20 cellular contexts compared by ENCODE assay signal in genomic region chr3:197866035-197866434, GRCh38.
DNase-seq lines count a peak whose midpoint lies in the region; ATAC-seq, FAIRE-seq and TF ChIP-seq lines count a peak whose summit lies in the region.
"Had no signal": no experiment of that assay in that cellular context is flagged by ENCODE, and none has a peak within 500 bp of the region (broad histone marks: within the 10 kb centered on the region; RNA-seq: fewer than 3 reads in every experiment).

No MANE protein-coding gene starts in this region.

- BruUV-seq in K562 (replicated peaks; lab: Mats Ljungman, UMichigan) = no TSS peak

- H3K9me3 Mint-ChIP-seq in GM23338 = no peaks in the 10 kb centered on the region
- H3K9me3 Mint-ChIP-seq: CD8-positive, alpha-beta T cell had no signal

- H3K4me2 ChIP-seq in GM23338 (peak overlapping the region; percentile 6; the same call in 1 of the 2 replicates), K562 (ENCODE audit: insufficient read depth, low read length) (no peak overlapping the region), mesenchymal stem cell (ENCODE audit: low read length, poor library complexity, severe bottlenecking) (no peak overlapping the region)
- H3K4me2 ChIP-seq: BLaER1 had no signal

- H2AFZ ChIP-seq in GM23338 (no peak overlapping the region), K562 (ENCODE audit: low read depth, low read length) (no peak overlapping the region), mesenchymal stem cell (ENCODE audit: low read depth, low read length) (no peak overlapping the region)

- CTCF ChIA-PET in K562 (lab: Yijun Ruan, JAX; ENCODE audit: low intra/inter-chr PET ratio) = no interaction called here

- no peak overlapping the region for H4K8ac ChIP-seq in mesenchymal stem cell (ENCODE audit: low read length)

- FAIRE-seq in K562 (lab: Jason Lieb, UNC) = peak; percentile 58
- FAIRE-seq: A204.1, G401.6, GM12892, H1 had no signal

- no peak overlapping the region for H2BK12ac ChIP-seq in mesenchymal stem cell (ENCODE audit: low read length in 2 of 2)

- no peak overlapping the region for H3K4me3 ChIP-seq in GM23338
- H3K4me3 ChIP-seq in HUES6 (ENCODE audit: low read depth, low read length) = no peak overlapping the region
- H3K4me3 ChIP-seq in K562 = no peak overlapping the region
- H3K4me3 ChIP-seq in mesenchymal stem cell (ENCODE audit: insufficient read depth in 1 of 2, low read depth in 1 of 2, low read length in 2 of 2) = no peak overlapping the region
- no peak overlapping the region for H3K4me3 ChIP-seq in prostate gland
- H3K4me3 ChIP-seq: BLaER1 had no signal

- no peaks in the 10 kb centered on the region for H3K9me1 ChIP-seq in K562 (ENCODE audit: control insufficient read depth, insufficient read depth, low read length)

- intact Hi-C loops in K562 (cut with micrococcal nuclease) (no loop called here), prostate gland (cut with DNase I) (no loop called here)

- peaks cover 12% of the 10 kb centered on the region for H3K79me1 ChIP-seq in mesenchymal stem cell (replicated peaks; ENCODE audit: low read length, poor library complexity, severe bottlenecking)

- H3K9me3 ChIP-seq in HUES6 (ENCODE audit: control insufficient read depth, insufficient read depth, low read depth, low read length) = no peaks in the 10 kb centered on the region
- no peaks in the 10 kb centered on the region for H3K9me3 ChIP-seq in K562 (replicated peaks; ENCODE audit: control insufficient read depth, insufficient read depth, low read depth, low read length)
- H3K9me3 ChIP-seq in mesenchymal stem cell (ENCODE audit: control insufficient read depth, low read length) = no peaks in the 10 kb centered on the region
- H3K9me3 ChIP-seq in prostate gland = no peaks in the 10 kb centered on the region
- H3K9me3 ChIP-seq: BLaER1 had no signal

- no peak overlapping the region for H3K18ac ChIP-seq in mesenchymal stem cell (ENCODE audit: low read depth in 1 of 2, low read length in 2 of 2)

- no peak overlapping the region for H3K4me3 Mint-ChIP-seq in GM23338
- H3K4me3 Mint-ChIP-seq: B cell; CD4-positive, CD25-positive, alpha-beta regulatory T cell; CD8-positive, alpha-beta T cell had no signal

- POLR2A ChIA-PET in K562 (lab: Yijun Ruan, JAX) = interaction anchor here (0.8 kb wide), 1 partner anchor 139 kb away, joined by 4 read pairs; no protein-coding TSS in a partner anchor

- in situ Hi-C loops in K562 (cut with MboI) = no loop called here

- no peak overlapping the region for H4K91ac ChIP-seq in mesenchymal stem cell (ENCODE audit: low read length)

- peaks cover 15% of the 10 kb centered on the region for H3K4me1 Mint-ChIP-seq in GM23338
- H3K4me1 Mint-ChIP-seq: B cell had no signal

- no peak for TF ChIP-seq RAD21 in K562 (CRISPR knock-in tag; conservative IDR thresholded peaks at IDR 0.05 in 1 of 2, IDR thresholded peaks at IDR 0.05 in 1 of 2)

- peaks cover 6% of the 10 kb centered on the region; the same call in 1 of the 2 replicates for H3F3A ChIP-seq in GM23338 (replicated peaks; ENCODE audit: low read depth)

- no peak for TF ChIP-seq CTCF in GM23338 (conservative IDR thresholded peaks at IDR 0.05; ENCODE audit: low read depth in 2 of 2)
- no peak for TF ChIP-seq CTCF in K562 (IDR thresholded peaks at IDR 0.05 in 2 of 3, conservative IDR thresholded peaks at IDR 0.05 in 1 of 3; ENCODE audit: insufficient read depth in 2 of 3, low read depth in 1 of 3, low read length in 3 of 3)
- TF ChIP-seq CTCF in prostate gland (IDR thresholded peaks at IDR 0.05) = no peak

- WGBS in K562 (ENCODE audit: insufficient coverage, low coverage, missing lambda C conversion rate) = 95% methylated on average over 6 of the region's 6 CpGs
- 97% methylated on average over 6 of the region's 6 CpGs for WGBS in mesenchymal stem cell
- WGBS in prostate gland = 93% methylated on average over 6 of the region's 6 CpGs

- H3K4me1 ChIP-seq in GM23338 (ENCODE audit: insufficient read depth) = peaks cover 17% of the 10 kb centered on the region
- peaks cover 6% of the 10 kb centered on the region; the same call in 1 of the 2 replicates for H3K4me1 ChIP-seq in HUES6 (ENCODE audit: control insufficient read depth, insufficient read depth, low read length)
- H3K4me1 ChIP-seq in K562 (replicated peaks in 1 of 2; ENCODE audit: control insufficient read depth in 2 of 2, insufficient read depth in 2 of 2, low read length in 2 of 2) = no peaks in the 10 kb centered on the region
- H3K4me1 ChIP-seq in mesenchymal stem cell (ENCODE audit: control insufficient read depth, insufficient read depth, low read depth, low read length) = no peaks in the 10 kb centered on the region
- no peaks in the 10 kb centered on the region for H3K4me1 ChIP-seq in prostate gland (replicated peaks)
- H3K4me1 ChIP-seq: BLaER1 had no signal

- H2BK5ac ChIP-seq in mesenchymal stem cell (ENCODE audit: low read depth, low read length, poor library complexity, severe bottlenecking) = no peak overlapping the region

- no peak for TF ChIP-seq POLR2A in K562 (conservative IDR thresholded peaks at IDR 0.05)
- no peak for TF ChIP-seq POLR2A in prostate gland (IDR thresholded peaks at IDR 0.05)

- TF ChIP-seq EP300 in K562 (IDR thresholded peaks at IDR 0.05; ENCODE audit: low read length) = no peak

- H2BK120ac ChIP-seq in mesenchymal stem cell (ENCODE audit: low read depth, low read length) = no peak overlapping the region

- DNase-seq in GM23338 (ENCODE audit: low spot score) = peak; percentile 41
- no peak for DNase-seq in K562 (ENCODE audit: extremely low read depth in 1 of 4, low spot score in 3 of 4)
- no peak for DNase-seq in mesenchymal stem cell
- DNase-seq in HuH-7 (ENCODE audit: low spot score) = no peak
- no peak for DNase-seq in prostate gland (ENCODE audit: low spot score)
- DNase-seq in medulla oblongata (ENCODE audit: extremely low spot score) = no peak
- DNase-seq: CD4-positive, CD25-positive, alpha-beta regulatory T cell; CD8-positive, alpha-beta T cell; DND-41; H7 had no signal

- H4K20me1 ChIP-seq in GM23338 (replicated peaks; ENCODE audit: insufficient read depth) (no peaks in the 10 kb centered on the region), K562 (replicated peaks; ENCODE audit: control insufficient read depth, insufficient read depth, low read length) (no peaks in the 10 kb centered on the region)
- H4K20me1 ChIP-seq: BLaER1 had no signal

- H3K27ac ChIP-seq in GM23338 (ENCODE audit: low read depth) = peak overlapping the region; percentile 63
- peak overlapping the region; percentile 53; the same call in 1 of the 2 replicates for H3K27ac ChIP-seq in HUES6 (ENCODE audit: low read depth, low read length)
- no peak overlapping the region for H3K27ac ChIP-seq in K562 (ENCODE audit: extremely low read depth, low read depth, low read length)
- H3K27ac ChIP-seq in mesenchymal stem cell (ENCODE audit: low read length, poor library complexity, severe bottlenecking) = no peak overlapping the region
- no peak overlapping the region for H3K27ac ChIP-seq in prostate gland
- H3K27ac ChIP-seq: 22Rv1, BLaER1, C4-2B had no signal

- no peak overlapping the region for H3K4ac ChIP-seq in mesenchymal stem cell (ENCODE audit: low read depth in 1 of 2, low read length in 2 of 2)

- H3K14ac ChIP-seq in mesenchymal stem cell (ENCODE audit: low read length in 2 of 2) = no peak overlapping the region

- H3K36me3 Mint-ChIP-seq in GM23338 (ENCODE audit: low read depth) = peaks cover 35% of the 10 kb centered on the region

- no peak overlapping the region for H2AK5ac ChIP-seq in mesenchymal stem cell (ENCODE audit: low read length, severe bottlenecking)

- no peaks in the 10 kb centered on the region for H3K9me2 ChIP-seq in GM23338 (ENCODE audit: insufficient read depth)

- ATAC-seq in GM23338 = peak; percentile 52; the same call in 2 of the 3 replicates
- ATAC-seq in K562 = no peak
- ATAC-seq: CD8-positive, alpha-beta T cell; HCT116 had no signal

- H3K23ac ChIP-seq in mesenchymal stem cell (ENCODE audit: low read length in 2 of 2) = no peak overlapping the region

- H3K79me2 ChIP-seq in GM23338 (replicated peaks; ENCODE audit: insufficient read depth) (no peaks in the 10 kb centered on the region), K562 (ENCODE audit: control insufficient read depth, insufficient read depth, low read length) (no peaks in the 10 kb centered on the region)

- H3K36me3 ChIP-seq in GM23338 (ENCODE audit: insufficient read depth) (peaks cover 3% of the 10 kb centered on the region; the same call in 1 of the 2 replicates), HUES6 (ENCODE audit: control insufficient read depth, insufficient read depth, low read length) (peaks cover 41% of the 10 kb centered on the region), K562 (ENCODE audit: control insufficient read depth, insufficient read depth, low read length) (peaks cover 20% of the 10 kb centered on the region; the same call in 2 of the 3 replicates), mesenchymal stem cell (ENCODE audit: control insufficient read depth in 1 of 2, insufficient read depth in 2 of 2, low read depth in 1 of 2, low read length in 2 of 2) (peaks cover 27 to 68% of the 10 kb centered on the region in 2 experiments), prostate gland (no peaks in the 10 kb centered on the region)

- H3K27me3 ChIP-seq in GM23338 (ENCODE audit: insufficient read depth) (no peaks in the 10 kb centered on the region), HUES6 (ENCODE audit: control insufficient read depth, insufficient read depth, low read length) (no peaks in the 10 kb centered on the region), K562 (ENCODE audit: control insufficient read depth in 2 of 2, insufficient read depth in 2 of 2, low read length in 2 of 2) (no peaks in the 10 kb centered on the region), mesenchymal stem cell (ENCODE audit: control insufficient read depth in 1 of 2, insufficient read depth in 1 of 2, low read length in 2 of 2) (no peaks in the 10 kb centered on the region), prostate gland (replicated peaks; ENCODE audit: insufficient read depth) (no peaks in the 10 kb centered on the region)
- H3K27me3 ChIP-seq: BLaER1 had no signal

- H3K27ac Mint-ChIP-seq in GM23338 = peak overlapping the region; percentile 87
- H3K27ac Mint-ChIP-seq: B cell; CD4-positive, CD25-positive, alpha-beta regulatory T cell; CD8-positive, alpha-beta T cell had no signal

- H3K9ac ChIP-seq in HUES6 (ENCODE audit: low read length) (no peak overlapping the region), K562 (ENCODE audit: insufficient read depth in 1 of 2, low read depth in 2 of 2, low read length in 2 of 2) (no peak overlapping the region), mesenchymal stem cell (ENCODE audit: low read length) (no peak overlapping the region)
- H3K9ac ChIP-seq: BLaER1 had no signal

- H2BK15ac ChIP-seq in mesenchymal stem cell (ENCODE audit: low read depth, poor library complexity, severe bottlenecking) = peak overlapping the region; percentile 23

- peaks cover 10% of the 10 kb centered on the region for H3K27me3 Mint-ChIP-seq in GM23338 (ENCODE audit: insufficient read depth, low read depth, poor library complexity)
- H3K27me3 Mint-ChIP-seq: B cell; CD4-positive, CD25-positive, alpha-beta regulatory T cell had no signal

TF ChIP-seq in GM23338, 12 proteins besides CTCF, POLR2A, EP300 and RAD21 (continues in another document):
- no peak for TF ChIP-seq ZNF331 (CRISPR knock-in tag; IDR thresholded peaks at IDR 0.05; ENCODE audit: low read depth)

Comparison
In these comparisons a context has a peak if more than half of its experiments do, and no peak if none do; other contexts are left out.
1. H3K27ac ChIP-seq: peak in GM23338 (single experiment) and HUES6 (single experiment); none in K562 (single experiment), mesenchymal stem cell (single experiment) and prostate gland (0 of 2).